Comparison of ENCODE assay signal across 8 cellular contexts in the genomic region with DNA sequence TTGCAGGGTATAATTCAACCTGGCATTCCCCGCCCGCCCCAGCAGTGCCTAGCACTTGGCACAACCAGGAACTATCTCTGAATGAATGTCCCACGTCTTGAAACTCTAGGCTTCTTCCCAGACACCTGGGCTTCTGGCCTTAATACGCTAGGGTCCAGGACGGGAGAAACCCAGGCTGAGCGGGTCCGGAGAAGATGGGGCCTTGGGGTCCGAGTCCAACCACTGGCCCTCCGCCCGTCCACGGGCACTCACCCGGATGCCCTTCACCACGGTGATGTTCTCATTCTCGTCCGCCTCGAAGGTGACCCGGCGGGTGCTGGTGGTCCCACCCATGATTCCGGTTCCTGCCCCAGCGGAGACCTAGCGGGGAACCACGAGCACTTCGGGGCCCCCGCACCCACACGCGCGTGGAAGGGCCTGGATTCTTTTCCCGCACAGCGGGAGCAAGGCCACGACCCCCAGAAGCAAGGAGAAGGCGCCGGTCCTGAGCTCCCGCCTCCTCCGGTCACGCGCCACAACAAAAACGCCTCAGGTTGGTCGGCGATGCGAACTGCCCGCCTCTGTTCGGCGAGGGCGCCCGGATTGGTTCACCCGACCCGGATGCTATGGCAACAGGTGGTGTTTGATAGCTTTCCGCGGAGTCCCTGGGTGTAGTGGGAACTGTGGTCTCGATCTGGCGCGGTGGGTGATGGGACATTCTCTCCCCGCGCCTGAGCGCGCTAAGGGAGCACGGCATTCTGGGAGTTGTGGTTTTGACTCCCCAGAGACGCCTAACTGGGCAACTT. TPM values are rescaled to one million over a fixed set of nuclear protein-coding genes. Genes with fewer than 3 reads are reported as not detected.
DNase-seq lines count a peak whose midpoint lies in the region; ATAC-seq and TF ChIP-seq lines count a peak whose summit lies in the region.

A gene (minus strand): TSS at position 486 of the 785 bp plus-strand sequence. CDS start 153 bp downstream, at position 333.

- no peaks in the 10 kb centered on the region for H3K27me3 Mint-ChIP-seq in central memory CD8-positive, alpha-beta T cell

- peaks cover 0 to 38% (median 28%) of the 10 kb centered on the region in 6 donors for H3K4me1 ChIP-seq in spleen

- peak within 1 kb of the TSS; percentile 80 to 92 (median 88) for H3K27ac ChIP-seq in spleen

- no peaks in the 10 kb centered on the region for H3K36me3 ChIP-seq in spleen

- H3K9me3 Mint-ChIP-seq in central memory CD8-positive, alpha-beta T cell, result no peaks in the 10 kb centered on the region

- peaks cover 36% of the 10 kb centered on the region for H3K4me1 Mint-ChIP-seq in central memory CD8-positive, alpha-beta T cell

- H3K36me3 Mint-ChIP-seq in central memory CD8-positive, alpha-beta T cell (ENCODE audit: insufficient read depth), result peaks cover 9% of the 10 kb centered on the region

- intact Hi-C loops in spleen (cut with DNase I; ENCODE audit: low total_unique reads), result no loop called here

- 0 to 1% (median 0%) methylated on average over 3 to 58 of the region's 58 CpGs for WGBS in spleen, 5 donors

- H3K27me3 ChIP-seq in spleen (replicated peaks in 1 of 7), result no peaks in the 10 kb centered on the region

- peak in 1 of 3 donors; percentile 41 for TF ChIP-seq POLR2A in spleen (IDR thresholded peaks at IDR 0.05)

- no peaks in the 10 kb centered on the region for H3K9me3 ChIP-seq in spleen

- DNase-seq in AG09309 (ENCODE audit: low read depth) (peak; percentile 91), NCI-H446 (lab: John Stamatoyannopoulos, UW) (peak; percentile 81 to 97), inferior parietal cortex (ENCODE audit: extremely low spot score) (peak; percentile 99), spleen (peak; percentile 98)
- DNase-seq in activated CD4-positive, CD25-positive, alpha-beta regulatory T cell treated with anti-CD3 and anti-CD28 coated beads, Interleukin-2, amount 50 U/mL, for 16 hours (ENCODE audit: low read depth, low spot score), result peak; percentile 95
- peak; percentile 90 to 94 for DNase-seq in central memory CD8-positive, alpha-beta T cell (ENCODE audit: low spot score in 2 of 2)

- peak within 1 kb of the TSS; percentile 90 for H3K27ac Mint-ChIP-seq in central memory CD8-positive, alpha-beta T cell (ENCODE audit: low read depth)

- TF ChIP-seq CTCF in AG09309 (IDR thresholded peaks at IDR 0.05; ENCODE audit: control insufficient read depth, insufficient read depth, low read depth, low read length, missing control alignments), result no peak
- TF ChIP-seq CTCF in spleen (IDR thresholded peaks at IDR 0.05 in 8 of 11, conservative IDR thresholded peaks at IDR 0.05 in 3 of 11), result no peak

- ATAC-seq in GM19025 (IDR thresholded peaks at IDR 0.05; ENCODE audit: low read depth, unreplicated experiment), result peak; percentile 100
- ATAC-seq in HG03342 (IDR thresholded peaks at IDR 0.05; ENCODE audit: unreplicated experiment), result peak; percentile 99
- ATAC-seq in central memory CD8-positive, alpha-beta T cell (replicated peaks; ENCODE audit: extremely low read depth, poor library complexity, severe bottlenecking), result peak; percentile 99

- H3K4me3 ChIP-seq in AG09309 (ENCODE audit: control insufficient read depth, low read depth, low read length), result peak within 1 kb of the TSS; percentile 90
- peak within 1 kb of the TSS; percentile 79 to 98 (median 88) for H3K4me3 ChIP-seq in spleen

- peak within 1 kb of the TSS; percentile 89 for H3K4me3 Mint-ChIP-seq in central memory CD8-positive, alpha-beta T cell

RNA-seq across cellular contexts. Expression of the gene that starts here (rescaled TPM):
- 10 to 100 TPM; 34.5 to 60.3 (median 43.4) TPM for total RNA-seq in spleen
- 10 to 100 TPM; 18.6 to 29.5 (median 25.3) TPM for polyA plus RNA-seq in spleen

Comparison
In these comparisons a context has a peak if more than half of its experiments do, and no peak if none do; other contexts are left out.
1. Peak in every context shown above with its lines: DNase-seq, ATAC-seq, H3K4me3 ChIP-seq and H3K27ac ChIP-seq.